ENCODE assay signal across 11 cellular contexts in genomic region chr12:106417926-106418910, GRCh38.
DNase-seq lines count a peak whose midpoint lies in the region; ATAC-seq and TF ChIP-seq lines count a peak whose summit lies in the region.
"Had no signal": no experiment of that assay in that cellular context is flagged by ENCODE, and none has a peak within 500 bp of the region (broad histone marks: within the 10 kb centered on the region; RNA-seq: fewer than 3 reads in every experiment).

No MANE protein-coding gene starts in this region.

- H3K27me3 ChIP-seq in RWPE2 (ENCODE audit: insufficient read depth, poor library complexity, severe bottlenecking): no peaks in the 10 kb centered on the region
- no peaks in the 10 kb centered on the region for H3K27me3 ChIP-seq in osteoblast (ENCODE audit: insufficient read depth, low read length)

- no peak overlapping the region for H2AFZ ChIP-seq in osteoblast (ENCODE audit: low read length)

- peaks cover 15% of the 10 kb centered on the region for H3K4me1 ChIP-seq in RWPE2 (ENCODE audit: insufficient read depth, poor library complexity, severe bottlenecking)
- H3K4me1 ChIP-seq in osteoblast (ENCODE audit: insufficient read depth, low read length): peaks cover 34% of the 10 kb centered on the region

- peak overlapping the region; percentile 55 for H3K27ac ChIP-seq in RWPE2 (ENCODE audit: poor library complexity, severe bottlenecking)
- peak overlapping the region; percentile 68 for H3K27ac ChIP-seq in osteoblast (ENCODE audit: low read depth, low read length)
- H3K27ac ChIP-seq: thoracic aorta had no signal

- H4K20me1 ChIP-seq in osteoblast (ENCODE audit: insufficient read depth, low read length): no peaks in the 10 kb centered on the region

- H3K9me3 ChIP-seq in RWPE2 (ENCODE audit: severe bottlenecking) (no peaks in the 10 kb centered on the region), osteoblast (ENCODE audit: low read depth, low read length) (no peaks in the 10 kb centered on the region)
- H3K9me3 ChIP-seq: thoracic aorta had no signal

- peak overlapping the region; percentile 54 for H3K4me2 ChIP-seq in osteoblast (ENCODE audit: insufficient read depth, low read length)

- DNase-seq in Daoy (ENCODE audit: low read depth): peak; percentile 69
- no peak for DNase-seq in RWPE2 (ENCODE audit: low spot score)
- DNase-seq in epithelial cell of proximal tubule (ENCODE audit: low read depth): peak; percentile 56
- DNase-seq in osteoblast (ENCODE audit: insufficient read length, low spot score, missing footprints): peak; percentile 19
- DNase-seq in NOMO-1 treated with dmso at 0.1 percent for 144 hours (lab: John Stamatoyannopoulos, UW; ENCODE audit: unreplicated experiment): no peak
- DNase-seq in stimulated activated naive CD4-positive, alpha-beta T cell treated with Interleukin-2 at 50 U/mL for 16 hours (lab: John Stamatoyannopoulos, UW): no peak
- DNase-seq: COR-L47, NCI-H446 had no signal

- H3K4me3 ChIP-seq in RWPE2 (ENCODE audit: severe bottlenecking): no peak overlapping the region
- no peak overlapping the region for H3K4me3 ChIP-seq in epithelial cell of proximal tubule (ENCODE audit: low read depth, low read length)
- no peak overlapping the region for H3K4me3 ChIP-seq in osteoblast (ENCODE audit: insufficient read depth, low read length)
- H3K4me3 ChIP-seq: thoracic aorta had no signal

- ATAC-seq in RWPE2 (ENCODE audit: low read depth) (peak; percentile 99), GM18519 (IDR thresholded peaks at IDR 0.05; ENCODE audit: low FRiP score, unreplicated experiment) (no peak), GM21737 (IDR thresholded peaks at IDR 0.05; ENCODE audit: unreplicated experiment) (no peak)

- no peaks in the 10 kb centered on the region for H3K79me2 ChIP-seq in osteoblast (ENCODE audit: insufficient read depth, low read length)

- TF ChIP-seq CTCF in RWPE2 (IDR thresholded peaks at IDR 0.05; ENCODE audit: poor library complexity, severe bottlenecking): no peak
- no peak for TF ChIP-seq CTCF in epithelial cell of proximal tubule (conservative IDR thresholded peaks at IDR 0.05; ENCODE audit: low read depth, low read length)
- TF ChIP-seq CTCF in osteoblast (IDR thresholded peaks at IDR 0.05; ENCODE audit: extremely low read depth, low read depth, low read length): no peak

- H3K36me3 ChIP-seq in RWPE2 (ENCODE audit: low read depth): peaks cover 7% of the 10 kb centered on the region
- H3K36me3 ChIP-seq in osteoblast (ENCODE audit: insufficient read depth, low read length): peaks cover 10% of the 10 kb centered on the region

Comparison
In these comparisons a context has a peak if more than half of its experiments do, and no peak if none do; other contexts are left out.
1. DNase-seq: peak in Daoy (single experiment), epithelial cell of proximal tubule (single experiment) and osteoblast (single experiment); none in RWPE2 (single experiment), NOMO-1 treated with dmso at 0.1 percent for 144 hours (single experiment) and stimulated activated naive CD4-positive, alpha-beta T cell treated with Interleukin-2 at 50 U/mL for 16 hours (single experiment).